In the genomic region with DNA sequence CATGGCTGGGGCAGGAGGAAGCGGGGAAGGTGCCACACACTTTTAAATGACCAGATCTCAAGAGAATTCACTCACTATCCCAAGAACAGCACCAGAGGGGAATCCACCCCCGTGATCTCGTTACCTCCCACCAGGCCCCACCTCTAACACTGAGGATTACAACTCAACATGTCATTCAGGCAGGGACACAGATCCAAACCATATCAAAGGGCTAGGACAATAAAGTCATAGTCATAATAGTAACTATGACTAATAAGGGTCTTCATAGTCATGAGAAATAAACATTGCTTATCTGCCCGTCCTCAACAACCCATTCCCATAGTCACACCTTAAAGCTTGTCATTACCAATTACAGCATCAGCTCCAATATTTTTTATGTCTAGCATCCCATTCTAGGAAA, we compare ENCODE assay signal across 19 cellular contexts.
DNase-seq lines count a peak whose midpoint lies in the region; ATAC-seq and TF ChIP-seq lines count a peak whose summit lies in the region.
"Had no signal": no experiment of that assay in that cellular context is flagged by ENCODE, and none has a peak within 500 bp of the region (broad histone marks: within the 10 kb centered on the region; RNA-seq: fewer than 3 reads in every experiment).

No MANE protein-coding gene starts in this region.

- no peaks in the 10 kb centered on the region for H3K9me3 Mint-ChIP-seq in activated T-cell treated with anti-CD3 and anti-CD28 coated beads, Interleukin-2, amount 50 U/mL, for 72 hours
- H3K9me3 Mint-ChIP-seq in CD4-positive, alpha-beta T cell, result no peaks in the 10 kb centered on the region

- H3K36me3 Mint-ChIP-seq in activated T-cell treated with anti-CD3 and anti-CD28 coated beads, Interleukin-2, amount 50 U/mL, for 72 hours (ENCODE audit: insufficient read depth in 2 of 2), result no peaks in the 10 kb centered on the region
- H3K36me3 Mint-ChIP-seq in CD4-positive, alpha-beta T cell (ENCODE audit: low read depth), result no peaks in the 10 kb centered on the region

- H3K27me3 ChIP-seq in CD4-positive, alpha-beta T cell (ENCODE audit: control insufficient read depth, insufficient read depth, low read length), result peaks cover 4% of the 10 kb centered on the region
- H3K27me3 ChIP-seq: ascending aorta, upper lobe of left lung had no signal

- POLR2A ChIA-PET in CD4-positive, alpha-beta T cell (lab: Charles Lee), result interaction anchor here (1.0 to 1.4 kb wide), 2 partner anchors 65 to 108 kb away, joined by 3 to 4 read pairs; a partner anchor contains a TSS

- ATAC-seq in GM18511 (IDR thresholded peaks at IDR 0.05; ENCODE audit: unreplicated experiment) (peak; percentile 55), HG02798 (IDR thresholded peaks at IDR 0.05; ENCODE audit: poor library complexity, unreplicated experiment) (peak; percentile 32), HG02970 (IDR thresholded peaks at IDR 0.05; ENCODE audit: low FRiP score, unreplicated experiment) (no peak)
- ATAC-seq in activated T-cell treated with anti-CD3 and anti-CD28 coated beads, Interleukin-2, amount 50 U/mL, for 72 hours (replicated peaks in 1 of 2), result peak; percentile 93 to 94
- ATAC-seq in CD4-positive, alpha-beta T cell (ENCODE audit: poor library complexity), result no peak
- ATAC-seq: HepG2, sciatic nerve had no signal

- H3K4me3 Mint-ChIP-seq in activated T-cell treated with anti-CD3 and anti-CD28 coated beads, Interleukin-2, amount 50 U/mL, for 72 hours, result peak overlapping the region in 1 of 2 donors; percentile 75
- no peak overlapping the region for H3K4me3 Mint-ChIP-seq in CD4-positive, alpha-beta T cell

- DNase-seq in activated CD4-positive, alpha-beta T cell treated with anti-CD3 and anti-CD28 coated beads for 48 hours, result peak; percentile 36
- no peak for DNase-seq in activated CD4-positive, alpha-beta T cell treated with anti-CD3 and anti-CD28 coated beads for 1 hour
- DNase-seq in activated T-cell treated with anti-CD3 and anti-CD28 coated beads, Interleukin-2, amount 50 U/mL, for 72 hours, result peak; percentile 24 to 40
- DNase-seq in UCSD-AML1 (lab: John Stamatoyannopoulos, UW; ENCODE audit: unreplicated experiment), result no peak
- no peak for DNase-seq in CD4-positive, alpha-beta T cell
- DNase-seq: C1 segment of cervical spinal cord; DND-41; foreskin fibroblast; NCI-H187 treated with DMSO at 0.1 percent for 48 hours; NCI-H510A; stimulated activated naive CD4-positive, alpha-beta T cell; upper lobe of left lung had no signal

- CTCF ChIA-PET in CD4-positive, alpha-beta T cell (lab: Charles Lee), result no interaction called here

- no peak for TF ChIP-seq CTCF in CD4-positive, alpha-beta T cell (IDR thresholded peaks at IDR 0.05)

- no peaks in the 10 kb centered on the region for H3K9me3 ChIP-seq in CD4-positive, alpha-beta T cell (ENCODE audit: control insufficient read depth, low read length)
- H3K9me3 ChIP-seq: ascending aorta, upper lobe of left lung had no signal

- no peak overlapping the region for H3K27ac Mint-ChIP-seq in activated T-cell treated with anti-CD3 and anti-CD28 coated beads, Interleukin-2, amount 50 U/mL, for 72 hours
- H3K27ac Mint-ChIP-seq in CD4-positive, alpha-beta T cell, result no peak overlapping the region

- intact Hi-C loops in CD4-positive, alpha-beta T cell (cut with DNase I, micrococcal nuclease), result loop anchor here (10.0 kb wide), 1 partner anchor 716 kb away; a partner anchor contains a TSS

- peaks cover 28% of the 10 kb centered on the region for H3K4me1 Mint-ChIP-seq in activated T-cell treated with anti-CD3 and anti-CD28 coated beads, Interleukin-2, amount 50 U/mL, for 72 hours (ENCODE audit: low read depth)
- peaks cover 27% of the 10 kb centered on the region for H3K4me1 Mint-ChIP-seq in CD4-positive, alpha-beta T cell (ENCODE audit: low read depth)

- H3K27ac ChIP-seq in CD4-positive, alpha-beta T cell (ENCODE audit: low read depth, low read length), result no peak overlapping the region
- H3K27ac ChIP-seq: ascending aorta, SK-N-MC, upper lobe of left lung had no signal

- H3K27me3 Mint-ChIP-seq in activated T-cell treated with anti-CD3 and anti-CD28 coated beads, Interleukin-2, amount 50 U/mL, for 72 hours (ENCODE audit: low read depth), result no peaks in the 10 kb centered on the region
- H3K27me3 Mint-ChIP-seq in CD4-positive, alpha-beta T cell, result no peaks in the 10 kb centered on the region

Comparison
In these comparisons a context has a peak if more than half of its experiments do, and no peak if none do; other contexts are left out.
1. DNase-seq: peak in activated CD4-positive, alpha-beta T cell treated with anti-CD3 and anti-CD28 coated beads for 48 hours (single experiment) and activated T-cell treated with anti-CD3 and anti-CD28 coated beads, Interleukin-2, amount 50 U/mL, for 72 hours (2 of 2); none in activated CD4-positive, alpha-beta T cell treated with anti-CD3 and anti-CD28 coated beads for 1 hour (single experiment), UCSD-AML1 (single experiment) and CD4-positive, alpha-beta T cell (0 of 10).
2. ATAC-seq: peak in GM18511 (single experiment), HG02798 (single experiment) and activated T-cell treated with anti-CD3 and anti-CD28 coated beads, Interleukin-2, amount 50 U/mL, for 72 hours (2 of 2); none in HG02970 (single experiment) and CD4-positive, alpha-beta T cell (single experiment).